ENCODE assay signal across 16 cellular contexts in the genomic region with DNA sequence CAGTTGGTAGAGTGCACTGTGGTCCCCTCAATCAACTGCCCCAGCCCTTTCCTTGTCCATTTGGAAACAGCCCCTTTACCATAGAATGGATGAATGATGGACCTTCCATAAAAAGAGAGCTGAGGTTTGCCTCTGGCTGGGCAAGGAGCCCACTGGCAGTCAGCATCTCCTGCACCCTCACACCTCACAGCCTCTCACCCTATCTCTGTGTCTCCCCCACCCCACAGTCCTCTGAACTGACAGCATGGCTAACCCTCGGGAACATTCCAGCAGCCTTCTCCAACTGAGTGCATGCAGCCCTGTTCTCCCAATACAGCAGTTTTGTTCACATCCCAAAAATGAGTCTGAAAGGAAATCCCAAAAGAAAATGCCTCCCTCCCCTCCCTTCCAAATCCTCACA. TPM values are rescaled to one million over a fixed set of nuclear protein-coding genes. Genes with fewer than 3 reads are reported as not detected.
DNase-seq lines count a peak whose midpoint lies in the region; ATAC-seq and TF ChIP-seq lines count a peak whose summit lies in the region.
"Had no signal": no experiment of that assay in that cellular context is flagged by ENCODE, and none has a peak within 500 bp of the region (broad histone marks: within the 10 kb centered on the region; RNA-seq: fewer than 3 reads in every experiment).

No MANE protein-coding gene starts in this region.

- ATAC-seq in Right ventricle myocardium inferior (peak; percentile 82), heart left ventricle (peak; percentile 82 to 94 (median 90)), left lobe of liver (no peak)

- CTCF ChIA-PET in mammary epithelial cell (lab: Charles Lee; ENCODE audit: low non-redundant PET): no interaction called here

- H3K4me1 ChIP-seq in heart left ventricle (peaks cover 0 to 27% (median 9%) of the 10 kb centered on the region in 12 donors), right atrium auricular region (peaks cover 0 to 18% of the 10 kb centered on the region in 2 donors), mammary epithelial cell (ENCODE audit: insufficient read depth, low read length) (peaks cover 15% of the 10 kb centered on the region)
- H3K4me1 ChIP-seq: BLaER1, Caco-2 had no signal

- no peak overlapping the region for H2AFZ ChIP-seq in mammary epithelial cell (ENCODE audit: low read depth, low read length)

- in situ Hi-C loops in mammary epithelial cell (cut with MboI; ENCODE audit: low sequenced_read_pairs in 2 of 2): no loop called here

- TF ChIP-seq CTCF in heart left ventricle (IDR thresholded peaks at IDR 0.05) (no peak), right atrium auricular region (IDR thresholded peaks at IDR 0.05) (no peak), mammary epithelial cell (conservative IDR thresholded peaks at IDR 0.05 in 1 of 2, IDR thresholded peaks at IDR 0.05 in 1 of 2; ENCODE audit: extremely low read depth in 1 of 2, insufficient read depth in 1 of 2, low read depth in 1 of 2, low read length in 2 of 2) (no peak)

- H3K27me3 ChIP-seq in heart left ventricle: no peaks in the 10 kb centered on the region
- H3K27me3 ChIP-seq in right atrium auricular region: no peaks in the 10 kb centered on the region
- H3K27me3 ChIP-seq in mammary epithelial cell (ENCODE audit: insufficient read depth, low read length): no peaks in the 10 kb centered on the region
- H3K27me3 ChIP-seq: BLaER1 had no signal

- no TSS peak for BruUV-seq in mammary epithelial cell (replicated peaks; lab: Mats Ljungman, UMichigan)

- intact Hi-C loops in Right ventricle myocardium inferior (cut with DNase I) (no loop called here), cardiac septum (cut with DNase I) (no loop called here), heart left ventricle (cut with DNase I) (loop anchor here in 1 of 10 donors (10.0 kb wide), 1 partner anchor 100 kb away; no protein-coding TSS in a partner anchor), mammary epithelial cell (cut with micrococcal nuclease) (no loop called here)

- no peaks in the 10 kb centered on the region for H4K20me1 ChIP-seq in mammary epithelial cell (ENCODE audit: insufficient read depth, low read length)
- H4K20me1 ChIP-seq: BLaER1 had no signal

- H3K36me3 ChIP-seq in heart left ventricle (no peaks in the 10 kb centered on the region), right atrium auricular region (peaks cover 6% of the 10 kb centered on the region), mammary epithelial cell (ENCODE audit: insufficient read depth, low read length) (no peaks in the 10 kb centered on the region)
- H3K36me3 ChIP-seq: HAP-1 had no signal

- no peak for DNase-seq in Right ventricle myocardium inferior (ENCODE audit: missing footprints)
- no peak for DNase-seq in cardiac septum (ENCODE audit: low spot score)
- peak in 4 of 5 donors; percentile 53 to 75 (median 65) for DNase-seq in heart left ventricle
- DNase-seq in right atrium auricular region (ENCODE audit: low spot score): no peak
- no peak for DNase-seq in mammary epithelial cell
- DNase-seq in amygdala (lab: John Stamatoyannopoulos, UW): no peak
- no peak for DNase-seq in left lobe of liver (ENCODE audit: low spot score)
- DNase-seq: AML-193; Caco-2; CD8-positive, alpha-beta memory T cell; DND-41; GDM1 had no signal

- H3K79me2 ChIP-seq in mammary epithelial cell (ENCODE audit: insufficient read depth, low read length): no peaks in the 10 kb centered on the region

- H3K9ac ChIP-seq in mammary epithelial cell (ENCODE audit: insufficient read depth, low read length): no peak overlapping the region
- H3K9ac ChIP-seq: BLaER1 had no signal

- H3K4me3 ChIP-seq in heart left ventricle (no peak overlapping the region), right atrium auricular region (no peak overlapping the region), mammary epithelial cell (replicated peaks in 1 of 3; ENCODE audit: insufficient read depth in 1 of 3, low read depth in 2 of 3, low read length in 3 of 3) (no peak overlapping the region)
- H3K4me3 ChIP-seq: BLaER1, HAP-1 had no signal

- H3K4me2 ChIP-seq in mammary epithelial cell (ENCODE audit: insufficient read depth, low read depth, low read length): no peak overlapping the region
- H3K4me2 ChIP-seq: BLaER1 had no signal

- no peak for TF ChIP-seq POLR2A in heart left ventricle (IDR thresholded peaks at IDR 0.05)

- dilution Hi-C loops in mammary epithelial cell (cut with HindIII; ENCODE audit: low sequenced_read_pairs): no loop called here

- peak overlapping the region in 6 of 12 donors; percentile 39 to 65 (median 54) for H3K27ac ChIP-seq in heart left ventricle
- peak overlapping the region; percentile 43 to 63 for H3K27ac ChIP-seq in right atrium auricular region
- H3K27ac ChIP-seq in temporal lobe (ENCODE audit: low read depth, low read length): peak overlapping the region; percentile 67
- H3K27ac ChIP-seq in mammary epithelial cell (ENCODE audit: insufficient read depth, low read depth, low read length): no peak overlapping the region
- H3K27ac ChIP-seq: 22Rv1, BLaER1 had no signal

- no peaks in the 10 kb centered on the region for H3K9me3 ChIP-seq in heart left ventricle
- H3K9me3 ChIP-seq in right atrium auricular region: no peaks in the 10 kb centered on the region
- no peaks in the 10 kb centered on the region for H3K9me3 ChIP-seq in mammary epithelial cell (replicated peaks; ENCODE audit: insufficient read depth, low read length)
- H3K9me3 ChIP-seq: BLaER1, Caco-2, HAP-1 had no signal

- 11 to 42% (median 36%) methylated on average over 1 of the region's 1 CpG for WGBS in heart left ventricle, 4 donors
- WGBS in mammary epithelial cell (ENCODE audit: low coverage, missing lambda C conversion rate): 100% methylated on average over 1 of the region's 1 CpG

RNA-seq across cellular contexts. Expression of a gene that starts 51.7 kb away (rescaled TPM):
- total RNA-seq in Right ventricle myocardium inferior: 197 TPM
- total RNA-seq in cardiac septum: 105 TPM
- total RNA-seq in heart left ventricle: 100 to 1,000 TPM in 8 of 9 donors, 10 to 100 TPM in 1; 80.3 to 219 (median 173) TPM
- 100 to 1,000 TPM in 1 of 2 donors, 10 to 100 TPM in 1; 24.5 to 110 TPM for polyA plus RNA-seq in heart left ventricle
- 100 to 1,000 TPM; 102 to 180 TPM for total RNA-seq in right atrium auricular region
- total RNA-seq in temporal lobe: 56.5 TPM
- total RNA-seq in mammary epithelial cell: 10 to 100 TPM; 14.2 to 49.7 TPM
- 5.2 TPM for polyA plus RNA-seq in mammary epithelial cell
- 1.8 TPM for polyA minus RNA-seq in mammary epithelial cell
- total RNA-seq in left lobe of liver: 25.2 TPM

Comparison
In these comparisons a context has a peak if more than half of its experiments do, and no peak if none do; other contexts are left out.
1. DNase-seq: peak in heart left ventricle (4 of 5); none in Right ventricle myocardium inferior (single experiment), cardiac septum (single experiment), right atrium auricular region (single experiment), mammary epithelial cell (single experiment), amygdala (0 of 56) and left lobe of liver (single experiment).